ENCODE assay signal across 11 cellular contexts in genomic region chr12:94240171-94240570, GRCh38.
DNase-seq lines count a peak whose midpoint lies in the region; ATAC-seq, FAIRE-seq and TF ChIP-seq lines count a peak whose summit lies in the region.
"Had no signal": no experiment of that assay in that cellular context is flagged by ENCODE, and none has a peak within 500 bp of the region (broad histone marks: within the 10 kb centered on the region; RNA-seq: fewer than 3 reads in every experiment).

No MANE protein-coding gene starts in this region.

- no peak overlapping the region for H2AFZ ChIP-seq in K562 (ENCODE audit: low read depth, low read length)

- peaks cover 36% of the 10 kb centered on the region for H3K36me3 Mint-ChIP-seq in activated CD8-positive, alpha-beta memory T cell treated with anti-CD3 and anti-CD28 coated beads, Interleukin-2, amount 10 ng/mL, durations not matched to agents 7 days and 5 days

- no peak overlapping the region for H3K4me2 ChIP-seq in K562 (ENCODE audit: insufficient read depth, low read length)

- POLR2A ChIA-PET in K562 (lab: Yijun Ruan, JAX) = interaction anchor here (0.7 kb wide), 1 partner anchor 13 kb away, joined by 3 read pairs; no protein-coding TSS in a partner anchor

- TF ChIP-seq POLR2A in K562 (conservative IDR thresholded peaks at IDR 0.05) (no peak), adrenal gland (IDR thresholded peaks at IDR 0.05) (no peak)

- no peak for FAIRE-seq in K562 (lab: Jason Lieb, UNC)

- H3K27me3 ChIP-seq in K562 (ENCODE audit: control insufficient read depth in 2 of 2, insufficient read depth in 2 of 2, low read length in 2 of 2) (peaks cover 15 to 22% of the 10 kb centered on the region in 2 experiments), adrenal gland (no peaks in the 10 kb centered on the region), foreskin keratinocyte (peaks cover 58% of the 10 kb centered on the region)
- H3K27me3 ChIP-seq: right lobe of liver had no signal

- WGBS in K562 (ENCODE audit: insufficient coverage, low coverage, missing lambda C conversion rate) = 0% methylated on average over 1 of the region's 1 CpG
- 91 to 96% (median 92%) methylated on average over 1 of the region's 1 CpG for WGBS in adrenal gland, 4 donors

- no peaks in the 10 kb centered on the region for H3K36me3 ChIP-seq in K562 (ENCODE audit: control insufficient read depth, insufficient read depth, low read length)
- no peaks in the 10 kb centered on the region for H3K36me3 ChIP-seq in adrenal gland (replicated peaks in 1 of 2)
- H3K36me3 ChIP-seq: right lobe of liver had no signal

- H3K27ac Mint-ChIP-seq in activated CD8-positive, alpha-beta memory T cell treated with anti-CD3 and anti-CD28 coated beads, Interleukin-2, amount 10 ng/mL, durations not matched to agents 7 days and 5 days = no peak overlapping the region
- H3K27ac Mint-ChIP-seq: T-helper 1 cell treated with Interleukin-12 subunit alpha and Interleukin-12 subunit beta and Interleukin-4 antibody, amounts not matched to agents 30 μg/mL and 1 μg/mL, for 36 hours had no signal

- H3K9me3 ChIP-seq in K562 (replicated peaks; ENCODE audit: control insufficient read depth, insufficient read depth, low read depth, low read length) = no peaks in the 10 kb centered on the region
- H3K9me3 ChIP-seq in adrenal gland (replicated peaks in 1 of 3) = no peaks in the 10 kb centered on the region
- H3K9me3 ChIP-seq: right lobe of liver had no signal

- BruUV-seq in K562 (replicated peaks; lab: Mats Ljungman, UMichigan) = no TSS peak

- peaks cover 22% of the 10 kb centered on the region for H3K4me1 Mint-ChIP-seq in activated CD8-positive, alpha-beta memory T cell treated with anti-CD3 and anti-CD28 coated beads, Interleukin-2, amount 10 ng/mL, durations not matched to agents 7 days and 5 days

- TF ChIP-seq RAD21 in K562 (CRISPR knock-in tag; conservative IDR thresholded peaks at IDR 0.05 in 1 of 2, IDR thresholded peaks at IDR 0.05 in 1 of 2) = no peak

- H3K27ac ChIP-seq in K562 (ENCODE audit: extremely low read depth, low read depth, low read length) (no peak overlapping the region), adrenal gland (no peak overlapping the region), foreskin keratinocyte (no peak overlapping the region)
- H3K27ac ChIP-seq: right lobe of liver had no signal

- no peak overlapping the region for H3K9ac ChIP-seq in K562 (ENCODE audit: insufficient read depth in 1 of 2, low read depth in 2 of 2, low read length in 2 of 2)

- intact Hi-C loops in K562 (cut with micrococcal nuclease) (no loop called here), adrenal gland (cut with DNase I) (no loop called here)

- H3K79me2 ChIP-seq in K562 (ENCODE audit: control insufficient read depth, insufficient read depth, low read length) = no peaks in the 10 kb centered on the region

- H3K4me3 ChIP-seq in K562 = no peak overlapping the region
- no peak overlapping the region for H3K4me3 ChIP-seq in adrenal gland
- H3K4me3 ChIP-seq: right lobe of liver had no signal

- H4K20me1 ChIP-seq in K562 (replicated peaks; ENCODE audit: control insufficient read depth, insufficient read depth, low read length) = no peaks in the 10 kb centered on the region

- H3K4me1 ChIP-seq in K562 (replicated peaks in 1 of 2; ENCODE audit: control insufficient read depth in 2 of 2, insufficient read depth in 2 of 2, low read length in 2 of 2) (peaks cover 0 to 13% of the 10 kb centered on the region in 2 experiments; a peak in 3 of 5 replicates), adrenal gland (replicated peaks in 1 of 2) (no peaks in the 10 kb centered on the region), foreskin keratinocyte (no peaks in the 10 kb centered on the region)
- H3K4me1 ChIP-seq: right lobe of liver had no signal

- peak; percentile 56 for DNase-seq in GM13976 (ENCODE audit: low spot score)
- DNase-seq in K562 (ENCODE audit: extremely low read depth in 1 of 4, low spot score in 3 of 4) = no peak
- DNase-seq in adrenal gland = no peak
- no peak for DNase-seq in foreskin keratinocyte
- no peak for DNase-seq in activated CD8-positive, alpha-beta memory T cell treated with anti-CD3 and anti-CD28 coated beads, Interleukin-2, amount 10 ng/mL, durations not matched to agents 7 days and 5 days
- no peak for DNase-seq in NCI-H1436 (lab: John Stamatoyannopoulos, UW)
- DNase-seq: glutamatergic neuron, right lobe of liver had no signal

- H3K9me3 Mint-ChIP-seq in activated CD8-positive, alpha-beta memory T cell treated with anti-CD3 and anti-CD28 coated beads, Interleukin-2, amount 10 ng/mL, durations not matched to agents 7 days and 5 days (ENCODE audit: low read depth) = no peaks in the 10 kb centered on the region
- H3K9me3 Mint-ChIP-seq: T-helper 1 cell treated with Interleukin-12 subunit alpha and Interleukin-12 subunit beta and Interleukin-4 antibody, amounts not matched to agents 30 μg/mL and 1 μg/mL, for 36 hours had no signal

- H3K27me3 Mint-ChIP-seq in activated CD8-positive, alpha-beta memory T cell treated with anti-CD3 and anti-CD28 coated beads, Interleukin-2, amount 10 ng/mL, durations not matched to agents 7 days and 5 days = no peaks in the 10 kb centered on the region

- no peaks in the 10 kb centered on the region for H3K9me1 ChIP-seq in K562 (ENCODE audit: control insufficient read depth, insufficient read depth, low read length)

- in situ Hi-C loops in GM13976 (cut with MboI; ENCODE audit: low sequenced_read_pairs, unreplicated experiment) (no loop called here), K562 (cut with MboI) (no loop called here)

- CTCF ChIA-PET in K562 (lab: Yijun Ruan, JAX; ENCODE audit: low intra/inter-chr PET ratio) = no interaction called here
- CTCF ChIA-PET in activated CD8-positive, alpha-beta memory T cell treated with anti-CD3 and anti-CD28 coated beads, Interleukin-2, amount 10 ng/mL, durations not matched to agents 7 days and 5 days (lab: Charles Lee) = no interaction called here

- no peak for TF ChIP-seq CTCF in GM13976 (IDR thresholded peaks at IDR 0.05; ENCODE audit: borderline replicate concordance, control extremely low read depth, extremely low read depth, insufficient read depth, missing control alignments)
- no peak for TF ChIP-seq CTCF in K562 (IDR thresholded peaks at IDR 0.05 in 2 of 3, conservative IDR thresholded peaks at IDR 0.05 in 1 of 3; ENCODE audit: insufficient read depth in 2 of 3, low read depth in 1 of 3, low read length in 3 of 3)
- TF ChIP-seq CTCF in adrenal gland (IDR thresholded peaks at IDR 0.05) = no peak
- no peak for TF ChIP-seq CTCF in foreskin keratinocyte (conservative IDR thresholded peaks at IDR 0.05)

- no peak overlapping the region for H3K4me3 Mint-ChIP-seq in activated CD8-positive, alpha-beta memory T cell treated with anti-CD3 and anti-CD28 coated beads, Interleukin-2, amount 10 ng/mL, durations not matched to agents 7 days and 5 days
- H3K4me3 Mint-ChIP-seq: T-helper 1 cell treated with Interleukin-12 subunit alpha and Interleukin-12 subunit beta and Interleukin-4 antibody, amounts not matched to agents 30 μg/mL and 1 μg/mL, for 36 hours had no signal

- TF ChIP-seq EP300 in K562 (IDR thresholded peaks at IDR 0.05; ENCODE audit: low read length) = no peak

- ATAC-seq in GM21447 (IDR thresholded peaks at IDR 0.05; ENCODE audit: unreplicated experiment) (peak; percentile 85), HG03378 (IDR thresholded peaks at IDR 0.05; ENCODE audit: unreplicated experiment) (peak; percentile 79), K562 (no peak), foreskin keratinocyte (no peak)
- ATAC-seq in activated CD8-positive, alpha-beta memory T cell treated with anti-CD3 and anti-CD28 coated beads, Interleukin-2, amount 10 ng/mL, durations not matched to agents 7 days and 5 days = no peak

TF ChIP-seq in K562, 482 proteins besides CTCF, POLR2A, EP300 and RAD21:
- TF ChIP-seq ZNF436 (CRISPR knock-in tag; IDR thresholded peaks at IDR 0.05) (no peak), WHSC1 (IDR thresholded peaks at IDR 0.05; ENCODE audit: low read length) (no peak), MIER1 (IDR thresholded peaks at IDR 0.05; ENCODE audit: low read depth) (no peak), ZFP36 (IDR thresholded peaks at IDR 0.05; ENCODE audit: low read depth, low read length, partially characterized antibody) (no peak), SPI1 (IDR thresholded peaks at IDR 0.05; ENCODE audit: borderline replicate concordance, low read depth, low read length) (0 out of 2 replicates have a peak, but pooled peaks have one; percentile 2), CREB5 (CRISPR knock-in tag; IDR thresholded peaks at IDR 0.05) (no peak)
TF ChIP-seq in K562: peak in this region for 1.

Comparison
In these comparisons a context has a peak if more than half of its experiments do, and no peak if none do; other contexts are left out.
1. ATAC-seq: peak in GM21447 (single experiment) and HG03378 (single experiment); none in K562 (single experiment), foreskin keratinocyte (single experiment) and activated CD8-positive, alpha-beta memory T cell treated with anti-CD3 and anti-CD28 coated beads, Interleukin-2, amount 10 ng/mL, durations not matched to agents 7 days and 5 days (single experiment).